24 cellular contexts compared by ENCODE assay signal in the genomic region with DNA sequence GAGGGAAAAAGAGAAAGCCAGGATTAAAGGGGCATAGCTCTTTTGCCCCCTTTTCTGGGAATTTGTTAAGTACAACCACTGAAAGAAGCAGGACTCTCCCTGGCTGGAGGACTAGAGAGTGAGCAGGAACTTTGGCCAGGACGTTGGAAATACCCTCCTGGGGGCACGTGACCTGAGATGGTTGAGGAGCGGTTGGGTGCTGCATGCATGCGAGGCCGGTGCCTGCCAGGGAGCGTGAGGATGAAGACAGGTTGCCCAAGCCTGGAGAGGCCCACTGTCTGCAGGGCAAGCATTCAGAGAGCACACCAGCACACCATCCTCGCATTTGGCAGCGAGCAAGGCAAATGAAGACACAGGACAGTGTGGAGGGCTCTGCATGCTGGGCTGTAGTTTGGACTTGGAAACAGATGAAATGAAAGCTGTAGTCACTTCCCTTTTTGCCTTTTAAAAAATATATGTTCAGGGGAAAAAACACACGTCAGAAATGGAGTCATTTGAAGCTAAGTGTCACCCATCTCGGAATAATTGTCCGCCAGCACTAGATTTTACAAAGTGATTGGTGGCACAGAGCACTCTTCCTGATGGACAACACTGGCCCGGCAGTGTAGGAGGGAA.
A peak's percentile ranks its signal among the peaks of the same experiment; 100 is the strongest.
DNase-seq lines count a peak whose midpoint lies in the region; ATAC-seq and TF ChIP-seq lines count a peak whose summit lies in the region.
"Had no signal": no experiment of that assay in that cellular context is flagged by ENCODE, and none has a peak within 500 bp of the region (broad histone marks: within the 10 kb centered on the region; RNA-seq: fewer than 3 reads in every experiment).

No MANE protein-coding gene starts in this region.

- H3K27ac ChIP-seq in ascending aorta = peak overlapping the region; percentile 70 to 80
- H3K27ac ChIP-seq in upper lobe of right lung = no peak overlapping the region
- H3K27ac ChIP-seq in ovary = no peak overlapping the region
- H3K27ac ChIP-seq: breast epithelium had no signal

- DNase-seq in activated CD8-positive, alpha-beta T cell treated with anti-CD3 and anti-CD28 coated beads, Interleukin-2, amount 10 ng/mL, durations not matched to agents 7 days and 5 days = no peak
- no peak for DNase-seq in activated CD8-positive, alpha-beta T cell treated with anti-CD3 and anti-CD28 coated beads for 36 hours
- DNase-seq in ascending aorta (ENCODE audit: low spot score in 2 of 2) = no peak
- DNase-seq in left ventricle myocardium superior = peak; percentile 73
- DNase-seq in upper lobe of right lung = peak; percentile 64
- no peak for DNase-seq in ovary
- no peak for DNase-seq in SW480 (ENCODE audit: low spot score)
- no peak for DNase-seq in hepatic stellate cell (ENCODE audit: low spot score)
- DNase-seq: 8988T; activated B cell treated with CpG ODN at 0.5 μM for 24 hours; C1 segment of cervical spinal cord; DMS 273 treated with DMSO at 0.1 percent for 48 hours; dorsolateral prefrontal cortex; GM23248; mesenchymal stem cell; natural killer cell; NCI-H1694; NCI-H345; NK-92 treated with Interleukin-12 subunit alpha and Interleukin-12 subunit beta, amount 100 ng/mL, for 24 hours; SHP77 treated with DMSO at 0.1 percent for 48 hours; stimulated activated CD4-positive, alpha-beta T cell treated with anti-CD3 and anti-CD28 coated beads, Interleukin-12 subunit alpha, Interleukin-12 subunit beta, amount 100 ng/mL, for 4 hours; T-helper 17 cell had no signal

- TF ChIP-seq CTCF in activated CD8-positive, alpha-beta T cell treated with anti-CD3 and anti-CD28 coated beads for 36 hours (IDR thresholded peaks at IDR 0.05) = no peak
- TF ChIP-seq CTCF in ascending aorta (IDR thresholded peaks at IDR 0.05) (no peak), upper lobe of right lung (IDR thresholded peaks at IDR 0.05) (no peak), ovary (IDR thresholded peaks at IDR 0.05) (no peak)

- no peaks in the 10 kb centered on the region for H3K9me3 Mint-ChIP-seq in activated CD8-positive, alpha-beta T cell treated with anti-CD3 and anti-CD28 coated beads, Interleukin-2, amount 10 ng/mL, durations not matched to agents 7 days and 5 days (ENCODE audit: insufficient read depth)
- no peaks in the 10 kb centered on the region for H3K9me3 Mint-ChIP-seq in activated CD8-positive, alpha-beta T cell treated with anti-CD3 and anti-CD28 coated beads for 36 hours
- H3K9me3 Mint-ChIP-seq: activated B cell treated with CpG ODN at 0.5 μM for 24 hours; activated T-helper 1 cell treated with anti-CD3 and anti-CD28 coated beads, Interleukin-12 subunit alpha, Interleukin-12 subunit beta, Interleukin-2, Interleukin-4 antibody, amounts not matched to agents 30 ng/mL and 10 ng/mL and 1 ng/mL, durations not matched to agents 14 hours and 24 hours and 36 hours; natural killer cell had no signal

- ATAC-seq in activated CD8-positive, alpha-beta T cell treated with anti-CD3 and anti-CD28 coated beads, Interleukin-2, amount 10 ng/mL, durations not matched to agents 7 days and 5 days = no peak
- no peak for ATAC-seq in activated CD8-positive, alpha-beta T cell treated with anti-CD3 and anti-CD28 coated beads for 36 hours
- ATAC-seq in left ventricle myocardium superior = peak; percentile 79
- ATAC-seq in upper lobe of right lung = peak; percentile 12
- ATAC-seq: natural killer cell, T-helper 17 cell had no signal

- H3K9me3 ChIP-seq in ascending aorta = no peaks in the 10 kb centered on the region
- H3K9me3 ChIP-seq in upper lobe of right lung = no peaks in the 10 kb centered on the region
- no peaks in the 10 kb centered on the region for H3K9me3 ChIP-seq in ovary
- H3K9me3 ChIP-seq: breast epithelium had no signal

- no peaks in the 10 kb centered on the region for H3K27me3 Mint-ChIP-seq in activated CD8-positive, alpha-beta T cell treated with anti-CD3 and anti-CD28 coated beads, Interleukin-2, amount 10 ng/mL, durations not matched to agents 7 days and 5 days (ENCODE audit: low read depth)
- H3K27me3 Mint-ChIP-seq in activated CD8-positive, alpha-beta T cell treated with anti-CD3 and anti-CD28 coated beads for 36 hours = no peaks in the 10 kb centered on the region
- H3K27me3 Mint-ChIP-seq: T-helper 17 cell had no signal

- CTCF ChIA-PET in activated CD8-positive, alpha-beta T cell treated with anti-CD3 and anti-CD28 coated beads, Interleukin-2, amount 10 ng/mL, durations not matched to agents 7 days and 5 days (lab: Charles Lee) = no interaction called here
- CTCF ChIA-PET in activated CD8-positive, alpha-beta T cell treated with anti-CD3 and anti-CD28 coated beads for 36 hours (lab: Charles Lee) = interaction anchor here (2.4 kb wide), 1 partner anchor 365 kb away, joined by 7 read pairs; no protein-coding TSS in a partner anchor

- H3K36me3 ChIP-seq in ascending aorta (no peaks in the 10 kb centered on the region), upper lobe of right lung (no peaks in the 10 kb centered on the region), ovary (no peaks in the 10 kb centered on the region)
- H3K36me3 ChIP-seq: breast epithelium had no signal

- H3K4me1 ChIP-seq in ascending aorta = peaks cover 0 to 19% of the 10 kb centered on the region in 2 donors
- H3K4me1 ChIP-seq in upper lobe of right lung = peaks cover 62% of the 10 kb centered on the region
- H3K4me1 ChIP-seq in ovary (ENCODE audit: insufficient read depth) = peaks cover 4% of the 10 kb centered on the region
- H3K4me1 ChIP-seq: breast epithelium had no signal

- no peak for TF ChIP-seq POLR2A in ovary (IDR thresholded peaks at IDR 0.05)

- H3K4me1 Mint-ChIP-seq in activated CD8-positive, alpha-beta T cell treated with anti-CD3 and anti-CD28 coated beads, Interleukin-2, amount 10 ng/mL, durations not matched to agents 7 days and 5 days (ENCODE audit: low read depth) = peaks cover 44% of the 10 kb centered on the region
- H3K4me1 Mint-ChIP-seq in activated CD8-positive, alpha-beta T cell treated with anti-CD3 and anti-CD28 coated beads for 36 hours (ENCODE audit: low read depth) = peaks cover 43% of the 10 kb centered on the region

- H3K27ac Mint-ChIP-seq in activated CD8-positive, alpha-beta T cell treated with anti-CD3 and anti-CD28 coated beads, Interleukin-2, amount 10 ng/mL, durations not matched to agents 7 days and 5 days = peak overlapping the region; percentile 20
- H3K27ac Mint-ChIP-seq in activated CD8-positive, alpha-beta T cell treated with anti-CD3 and anti-CD28 coated beads for 36 hours = no peak overlapping the region
- H3K27ac Mint-ChIP-seq: activated B cell treated with CpG ODN at 0.5 μM for 24 hours; activated T-helper 1 cell treated with anti-CD3 and anti-CD28 coated beads, Interleukin-12 subunit alpha, Interleukin-12 subunit beta, Interleukin-2, Interleukin-4 antibody, amounts not matched to agents 30 ng/mL and 10 ng/mL and 1 ng/mL, durations not matched to agents 14 hours and 24 hours and 36 hours had no signal

- POLR2A ChIA-PET in activated CD8-positive, alpha-beta T cell treated with anti-CD3 and anti-CD28 coated beads, Interleukin-2, amount 10 ng/mL, durations not matched to agents 7 days and 5 days (lab: Charles Lee) = no interaction called here
- POLR2A ChIA-PET in activated CD8-positive, alpha-beta T cell treated with anti-CD3 and anti-CD28 coated beads for 36 hours (lab: Charles Lee) = no interaction called here

- no peak for TF ChIP-seq EP300 in ovary (IDR thresholded peaks at IDR 0.05)

- WGBS in ovary, 3 donors = 64 to 69% (median 68%) methylated on average over 12 of the region's 12 CpGs

- intact Hi-C loops in activated CD8-positive, alpha-beta T cell treated with anti-CD3 and anti-CD28 coated beads for 36 hours (cut with micrococcal nuclease) = no loop called here
- intact Hi-C loops in ascending aorta (cut with DNase I) (no loop called here), left ventricle myocardium superior (cut with micrococcal nuclease) (loop anchor here (5.0 kb wide), 1 partner anchor 219 kb away; the partner anchor contains the start of gene SLCO3A1), upper lobe of right lung (cut with DNase I) (no loop called here), ovary (cut with DNase I) (loop anchor here in 3 of 4 donors (5.0 to 10.0 kb wide), 4 partner anchors 216 to 766 kb away; partner anchors contain the start of gene SLCO3A1 (in 2 of the 3))

- H3K27me3 ChIP-seq in ascending aorta (no peaks in the 10 kb centered on the region), upper lobe of right lung (no peaks in the 10 kb centered on the region), ovary (no peaks in the 10 kb centered on the region)
- H3K27me3 ChIP-seq: breast epithelium, dorsolateral prefrontal cortex had no signal

- H3K4me3 ChIP-seq in ascending aorta (no peak overlapping the region), upper lobe of right lung (no peak overlapping the region), ovary (no peak overlapping the region)
- H3K4me3 ChIP-seq: breast epithelium, dorsolateral prefrontal cortex, GM23248 had no signal

- no peaks in the 10 kb centered on the region for H3K36me3 Mint-ChIP-seq in activated CD8-positive, alpha-beta T cell treated with anti-CD3 and anti-CD28 coated beads, Interleukin-2, amount 10 ng/mL, durations not matched to agents 7 days and 5 days (ENCODE audit: low read depth)
- no peaks in the 10 kb centered on the region for H3K36me3 Mint-ChIP-seq in activated CD8-positive, alpha-beta T cell treated with anti-CD3 and anti-CD28 coated beads for 36 hours (ENCODE audit: low read depth)
- H3K36me3 Mint-ChIP-seq: natural killer cell had no signal

- H3K4me3 Mint-ChIP-seq in activated CD8-positive, alpha-beta T cell treated with anti-CD3 and anti-CD28 coated beads, Interleukin-2, amount 10 ng/mL, durations not matched to agents 7 days and 5 days = no peak overlapping the region
- no peak overlapping the region for H3K4me3 Mint-ChIP-seq in activated CD8-positive, alpha-beta T cell treated with anti-CD3 and anti-CD28 coated beads for 36 hours
- H3K4me3 Mint-ChIP-seq: activated B cell treated with CpG ODN at 0.5 μM for 24 hours; activated T-helper 1 cell treated with anti-CD3 and anti-CD28 coated beads, Interleukin-12 subunit alpha, Interleukin-12 subunit beta, Interleukin-2, Interleukin-4 antibody, amounts not matched to agents 30 ng/mL and 10 ng/mL and 1 ng/mL, durations not matched to agents 14 hours and 24 hours and 36 hours had no signal

Comparison
In these comparisons a context has a peak if more than half of its experiments do, and no peak if none do; other contexts are left out.
1. ATAC-seq: peak in left ventricle myocardium superior (single experiment) and upper lobe of right lung (single experiment); none in activated CD8-positive, alpha-beta T cell treated with anti-CD3 and anti-CD28 coated beads, Interleukin-2, amount 10 ng/mL, durations not matched to agents 7 days and 5 days (single experiment) and activated CD8-positive, alpha-beta T cell treated with anti-CD3 and anti-CD28 coated beads for 36 hours (single experiment).
2. DNase-seq: peak in left ventricle myocardium superior (single experiment) and upper lobe of right lung (single experiment); none in activated CD8-positive, alpha-beta T cell treated with anti-CD3 and anti-CD28 coated beads, Interleukin-2, amount 10 ng/mL, durations not matched to agents 7 days and 5 days (single experiment), activated CD8-positive, alpha-beta T cell treated with anti-CD3 and anti-CD28 coated beads for 36 hours (single experiment), ascending aorta (0 of 2), ovary (0 of 5), SW480 (single experiment) and hepatic stellate cell (single experiment).
3. H3K27ac ChIP-seq: peak in ascending aorta (2 of 2); none in upper lobe of right lung (single experiment) and ovary (0 of 2).
4. intact Hi-C loops: an anchor here in left ventricle myocardium superior (5.0 kb wide) and ovary (5.0 to 10.0 kb wide); none called in activated CD8-positive, alpha-beta T cell treated with anti-CD3 and anti-CD28 coated beads for 36 hours, ascending aorta and upper lobe of right lung.